Comparison of ENCODE assay signal across 8 cellular contexts in the genomic region with DNA sequence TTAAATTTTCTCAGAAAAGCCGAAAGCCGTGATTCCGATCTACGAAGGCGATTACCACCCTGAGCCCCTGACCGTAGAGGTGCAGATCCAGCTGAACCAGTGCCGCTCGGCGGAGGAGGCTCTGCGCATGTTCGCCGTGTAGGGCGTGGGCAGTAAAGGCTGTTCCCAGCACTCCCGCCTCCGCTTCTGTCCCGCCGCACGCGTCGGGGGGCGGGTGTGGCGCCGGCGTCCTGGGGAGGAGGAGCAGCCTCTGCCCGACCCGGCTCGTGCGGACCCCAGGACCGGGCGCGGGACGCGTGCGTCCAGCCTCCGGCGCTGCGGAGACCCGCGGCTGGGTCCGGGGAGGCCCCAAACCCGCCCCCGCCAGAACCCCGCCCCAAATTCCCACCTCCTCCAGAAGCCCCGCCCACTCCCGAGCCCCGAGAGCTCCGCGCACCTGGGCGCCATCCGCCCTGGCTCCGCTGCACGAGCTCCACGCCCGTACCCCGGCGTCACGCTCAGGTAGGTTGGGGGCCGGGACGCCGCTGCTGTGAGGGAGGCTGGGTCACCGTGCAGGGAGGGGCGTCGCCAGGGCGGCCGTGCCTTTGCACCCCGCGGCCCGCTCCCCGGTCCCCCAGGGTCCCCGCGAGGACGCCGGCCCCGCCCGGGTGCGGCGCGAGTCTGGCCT. TPM values are rescaled to one million over a fixed set of nuclear protein-coding genes. Genes with fewer than 3 reads are reported as not detected.
DNase-seq lines count a peak whose midpoint lies in the region; ATAC-seq and TF ChIP-seq lines count a peak whose summit lies in the region.

A gene (plus strand): TSS at position 409 of the 667 bp plus-strand sequence. CDS start 910 bp downstream, outside the sequence.

- no peaks in the 10 kb centered on the region for H3K27me3 ChIP-seq in esophagus (ENCODE audit: control insufficient read depth in 1 of 2, insufficient read depth in 2 of 2, low read length in 2 of 2)

- intact Hi-C loops in natural killer cell (cut with micrococcal nuclease) = no loop called here

- H3K4me1 ChIP-seq in esophagus (ENCODE audit: control insufficient read depth in 2 of 2, insufficient read depth in 2 of 2, low read length in 1 of 2) = peaks cover 2 to 9% of the 10 kb centered on the region in 2 donors

- H3K36me3 Mint-ChIP-seq in natural killer cell = no peaks in the 10 kb centered on the region
- H3K36me3 Mint-ChIP-seq in stimulated activated naive CD8-positive, alpha-beta T cell treated with anti-CD3 and anti-CD28 coated beads, Interleukin-15, Interleukin-2, amounts not matched to agents 100 ng/mL and 50 ng/mL, for 24 hours (ENCODE audit: low read depth) = peaks cover 11% of the 10 kb centered on the region

- no peaks in the 10 kb centered on the region for H3K9me3 Mint-ChIP-seq in natural killer cell
- no peaks in the 10 kb centered on the region for H3K9me3 Mint-ChIP-seq in stimulated activated naive CD8-positive, alpha-beta T cell treated with anti-CD3 and anti-CD28 coated beads, Interleukin-15, Interleukin-2, amounts not matched to agents 100 ng/mL and 50 ng/mL, for 24 hours

- peak; percentile 77 for DNase-seq in NCI-H82 (lab: John Stamatoyannopoulos, UW)
- no peak for DNase-seq in NCI-H82 treated with DMSO at 0.1 percent for 48 hours (lab: John Stamatoyannopoulos, UW; ENCODE audit: unreplicated experiment)
- peak; percentile 65 for DNase-seq in NCI-H510A (lab: John Stamatoyannopoulos, UW)
- DNase-seq in activated T-cell treated with anti-CD3 and anti-CD28 coated beads for 1 hour (ENCODE audit: low read depth) = peak; percentile 66
- peak; percentile 36 for DNase-seq in natural killer cell

- peaks cover 5 to 10% of the 10 kb centered on the region in 2 donors for H3K36me3 ChIP-seq in esophagus (ENCODE audit: control insufficient read depth in 2 of 2, insufficient read depth in 2 of 2, low read length in 1 of 2)

- peak within 1 kb of the TSS; percentile 91 for H3K4me3 Mint-ChIP-seq in natural killer cell
- H3K4me3 Mint-ChIP-seq in stimulated activated naive CD8-positive, alpha-beta T cell treated with anti-CD3 and anti-CD28 coated beads, Interleukin-15, Interleukin-2, amounts not matched to agents 100 ng/mL and 50 ng/mL, for 24 hours = peak within 1 kb of the TSS; percentile 80

- WGBS in esophagus, 2 donors = 0% methylated on average over 69 to 78 of the region's 78 CpGs

- ATAC-seq in natural killer cell (peak; percentile 38 to 57 (median 54)), GM21381 (IDR thresholded peaks at IDR 0.05; ENCODE audit: unreplicated experiment) (no peak)

- H3K9me3 ChIP-seq in esophagus (ENCODE audit: control insufficient read depth in 2 of 2, insufficient read depth in 1 of 2, low read depth in 1 of 2, low read length in 1 of 2) = no peaks in the 10 kb centered on the region

- peak within 1 kb of the TSS; percentile 62 to 63 for H3K4me3 ChIP-seq in esophagus (ENCODE audit: low read depth in 1 of 2, low read length in 2 of 2)

- no peak within 1 kb of the TSS for H3K27ac Mint-ChIP-seq in natural killer cell
- no peak within 1 kb of the TSS for H3K27ac Mint-ChIP-seq in stimulated activated naive CD8-positive, alpha-beta T cell treated with anti-CD3 and anti-CD28 coated beads, Interleukin-15, Interleukin-2, amounts not matched to agents 100 ng/mL and 50 ng/mL, for 24 hours

- TF ChIP-seq CTCF in natural killer cell (IDR thresholded peaks at IDR 0.05) = no peak

- peaks cover 7 to 14% of the 10 kb centered on the region in 2 donors for H3K4me1 Mint-ChIP-seq in natural killer cell
- H3K4me1 Mint-ChIP-seq in stimulated activated naive CD8-positive, alpha-beta T cell treated with anti-CD3 and anti-CD28 coated beads, Interleukin-15, Interleukin-2, amounts not matched to agents 100 ng/mL and 50 ng/mL, for 24 hours (ENCODE audit: low read depth) = peaks cover 13% of the 10 kb centered on the region

- H3K27ac ChIP-seq in esophagus (ENCODE audit: low read depth in 2 of 2, low read length in 1 of 2) = no peak within 1 kb of the TSS

- H3K27me3 Mint-ChIP-seq in natural killer cell (ENCODE audit: low read depth in 2 of 2) = peaks cover 8 to 19% of the 10 kb centered on the region in 2 donors
- peaks cover 29% of the 10 kb centered on the region for H3K27me3 Mint-ChIP-seq in stimulated activated naive CD8-positive, alpha-beta T cell treated with anti-CD3 and anti-CD28 coated beads, Interleukin-15, Interleukin-2, amounts not matched to agents 100 ng/mL and 50 ng/mL, for 24 hours

RNA-seq across cellular contexts. Expression of the gene that starts here (rescaled TPM):
- polyA plus RNA-seq in esophagus = 1 to 10 TPM in 1 of 2 donors, under 1 TPM in 1; 0.62 to 1.4 TPM
- total RNA-seq in natural killer cell = under 1 TPM; 0.25 to 0.68 (median 0.34) TPM

Comparison
In these comparisons a context has a peak if more than half of its experiments do, and no peak if none do; other contexts are left out.
1. Peak in DNase-seq and ATAC-seq in natural killer cell; RNA of the gene not detected or under 1 TPM.